24 cellular contexts compared by ENCODE assay signal in the genomic region with DNA sequence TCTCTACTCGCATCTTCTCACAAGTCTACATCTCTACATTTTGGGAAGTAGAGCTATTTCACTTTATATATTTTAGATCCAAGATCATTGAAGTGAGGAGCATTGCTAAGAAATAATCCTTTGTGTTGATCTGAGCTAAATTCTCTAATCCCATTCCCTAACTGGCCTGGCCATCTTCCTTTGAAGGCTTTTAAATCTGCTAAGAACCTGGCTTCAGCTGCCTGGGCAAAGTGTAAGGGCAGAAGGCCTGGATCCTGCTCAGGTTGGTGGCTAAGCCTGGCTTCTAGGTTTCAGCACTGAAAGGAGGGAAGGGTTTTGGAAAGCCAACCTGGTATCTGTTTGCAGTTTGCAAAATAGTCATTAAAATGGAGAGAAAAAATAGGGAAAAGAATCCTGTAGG.
"Had no signal": no experiment of that assay in that cellular context is flagged by ENCODE, and none has a peak within 500 bp of the region (broad histone marks: within the 10 kb centered on the region; RNA-seq: fewer than 3 reads in every experiment).

No MANE protein-coding gene starts in this region.

- H3K36me3 ChIP-seq: colonic mucosa, esophagus squamous epithelium, gastrocnemius medialis, heart right ventricle, left lung, lower lobe of right lung had no signal

- H3K4me1 ChIP-seq: colonic mucosa, esophagus squamous epithelium, gastrocnemius medialis, left lung, lower lobe of right lung had no signal

- H3K27me3 ChIP-seq: colonic mucosa, left lung had no signal

- H3K4me3 ChIP-seq: colonic mucosa, esophagus squamous epithelium, gastrocnemius medialis, heart right ventricle, left lung, lower lobe of right lung, mucosa of descending colon had no signal

- FAIRE-seq: endometrium, islet of Langerhans, keratinocyte had no signal

- H3K9me3 ChIP-seq: colonic mucosa, esophagus squamous epithelium, gastrocnemius medialis, heart right ventricle, left lung, lower lobe of right lung, mucosa of descending colon had no signal

- DNase-seq: colonic mucosa; cortex of kidney; effector CD8-positive, alpha-beta T cell; effector memory CD8-positive, alpha-beta T cell; endodermal cell; erythroblast; esophagus squamous epithelium; foreskin fibroblast; foreskin melanocyte; gastrocnemius medialis; glutamatergic neuron; head of caudate nucleus; heart right ventricle; hippocampal formation; left cardiac atrium; left lung; left ventricle myocardium superior; lower lobe of right lung; mesenchymal stem cell; mucosa of descending colon had no signal

- H3K27ac ChIP-seq: colonic mucosa, epithelial cell of prostate, esophagus squamous epithelium, gastrocnemius medialis, heart right ventricle, left lung, lower lobe of right lung had no signal
